Comparison of ENCODE assay signal across 1 cellular context in the genomic region with DNA sequence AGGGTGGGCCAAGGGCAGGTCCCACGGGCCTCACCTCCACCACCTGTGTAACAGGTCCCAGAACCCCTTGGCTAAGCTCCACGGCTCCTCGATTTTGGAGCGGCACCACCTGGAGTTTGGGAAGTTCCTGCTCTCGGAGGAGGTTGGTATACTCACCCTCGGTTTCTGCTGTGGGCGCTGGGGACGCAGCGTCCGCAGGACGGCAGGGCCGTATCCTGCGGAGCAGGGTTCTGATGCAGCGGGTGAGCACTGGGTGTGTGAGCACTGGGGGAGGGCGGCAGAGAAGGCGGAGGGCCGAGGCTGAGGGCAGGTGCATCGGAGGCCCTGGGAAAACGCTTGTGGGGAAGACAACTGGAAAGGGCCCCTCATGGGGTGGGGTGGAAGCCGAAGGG.
TF ChIP-seq lines count a peak whose summit lies in the region.

No MANE protein-coding gene starts in this region.

TF ChIP-seq in H1, 55 proteins besides CTCF, POLR2A, EP300 and RAD21:
- TF ChIP-seq CREB1 (IDR thresholded peaks at IDR 0.05) (no peak), RBBP5 (IDR thresholded peaks at IDR 0.05; ENCODE audit: borderline replicate concordance, low read depth, low read length) (no peak), CHD2 (IDR thresholded peaks at IDR 0.05; ENCODE audit: low read length) (no peak), RNF2 (IDR thresholded peaks at IDR 0.05; ENCODE audit: borderline replicate concordance, low read depth, low read length, missing control alignments, poor library complexity, severe bottlenecking) (no peak), RXRA (IDR thresholded peaks at IDR 0.05; ENCODE audit: insufficient read depth, low read depth, low read length) (no peak), POLR2AphosphoS5 (IDR thresholded peaks at IDR 0.05; ENCODE audit: low read depth, low read length) (no peak), GTF2F1 (IDR thresholded peaks at IDR 0.05; ENCODE audit: borderline replicate concordance, low read depth, low read length) (no peak), SRF (IDR thresholded peaks at IDR 0.05; ENCODE audit: low read depth, low read length) (no peak)
- TF ChIP-seq, protein P1, sequence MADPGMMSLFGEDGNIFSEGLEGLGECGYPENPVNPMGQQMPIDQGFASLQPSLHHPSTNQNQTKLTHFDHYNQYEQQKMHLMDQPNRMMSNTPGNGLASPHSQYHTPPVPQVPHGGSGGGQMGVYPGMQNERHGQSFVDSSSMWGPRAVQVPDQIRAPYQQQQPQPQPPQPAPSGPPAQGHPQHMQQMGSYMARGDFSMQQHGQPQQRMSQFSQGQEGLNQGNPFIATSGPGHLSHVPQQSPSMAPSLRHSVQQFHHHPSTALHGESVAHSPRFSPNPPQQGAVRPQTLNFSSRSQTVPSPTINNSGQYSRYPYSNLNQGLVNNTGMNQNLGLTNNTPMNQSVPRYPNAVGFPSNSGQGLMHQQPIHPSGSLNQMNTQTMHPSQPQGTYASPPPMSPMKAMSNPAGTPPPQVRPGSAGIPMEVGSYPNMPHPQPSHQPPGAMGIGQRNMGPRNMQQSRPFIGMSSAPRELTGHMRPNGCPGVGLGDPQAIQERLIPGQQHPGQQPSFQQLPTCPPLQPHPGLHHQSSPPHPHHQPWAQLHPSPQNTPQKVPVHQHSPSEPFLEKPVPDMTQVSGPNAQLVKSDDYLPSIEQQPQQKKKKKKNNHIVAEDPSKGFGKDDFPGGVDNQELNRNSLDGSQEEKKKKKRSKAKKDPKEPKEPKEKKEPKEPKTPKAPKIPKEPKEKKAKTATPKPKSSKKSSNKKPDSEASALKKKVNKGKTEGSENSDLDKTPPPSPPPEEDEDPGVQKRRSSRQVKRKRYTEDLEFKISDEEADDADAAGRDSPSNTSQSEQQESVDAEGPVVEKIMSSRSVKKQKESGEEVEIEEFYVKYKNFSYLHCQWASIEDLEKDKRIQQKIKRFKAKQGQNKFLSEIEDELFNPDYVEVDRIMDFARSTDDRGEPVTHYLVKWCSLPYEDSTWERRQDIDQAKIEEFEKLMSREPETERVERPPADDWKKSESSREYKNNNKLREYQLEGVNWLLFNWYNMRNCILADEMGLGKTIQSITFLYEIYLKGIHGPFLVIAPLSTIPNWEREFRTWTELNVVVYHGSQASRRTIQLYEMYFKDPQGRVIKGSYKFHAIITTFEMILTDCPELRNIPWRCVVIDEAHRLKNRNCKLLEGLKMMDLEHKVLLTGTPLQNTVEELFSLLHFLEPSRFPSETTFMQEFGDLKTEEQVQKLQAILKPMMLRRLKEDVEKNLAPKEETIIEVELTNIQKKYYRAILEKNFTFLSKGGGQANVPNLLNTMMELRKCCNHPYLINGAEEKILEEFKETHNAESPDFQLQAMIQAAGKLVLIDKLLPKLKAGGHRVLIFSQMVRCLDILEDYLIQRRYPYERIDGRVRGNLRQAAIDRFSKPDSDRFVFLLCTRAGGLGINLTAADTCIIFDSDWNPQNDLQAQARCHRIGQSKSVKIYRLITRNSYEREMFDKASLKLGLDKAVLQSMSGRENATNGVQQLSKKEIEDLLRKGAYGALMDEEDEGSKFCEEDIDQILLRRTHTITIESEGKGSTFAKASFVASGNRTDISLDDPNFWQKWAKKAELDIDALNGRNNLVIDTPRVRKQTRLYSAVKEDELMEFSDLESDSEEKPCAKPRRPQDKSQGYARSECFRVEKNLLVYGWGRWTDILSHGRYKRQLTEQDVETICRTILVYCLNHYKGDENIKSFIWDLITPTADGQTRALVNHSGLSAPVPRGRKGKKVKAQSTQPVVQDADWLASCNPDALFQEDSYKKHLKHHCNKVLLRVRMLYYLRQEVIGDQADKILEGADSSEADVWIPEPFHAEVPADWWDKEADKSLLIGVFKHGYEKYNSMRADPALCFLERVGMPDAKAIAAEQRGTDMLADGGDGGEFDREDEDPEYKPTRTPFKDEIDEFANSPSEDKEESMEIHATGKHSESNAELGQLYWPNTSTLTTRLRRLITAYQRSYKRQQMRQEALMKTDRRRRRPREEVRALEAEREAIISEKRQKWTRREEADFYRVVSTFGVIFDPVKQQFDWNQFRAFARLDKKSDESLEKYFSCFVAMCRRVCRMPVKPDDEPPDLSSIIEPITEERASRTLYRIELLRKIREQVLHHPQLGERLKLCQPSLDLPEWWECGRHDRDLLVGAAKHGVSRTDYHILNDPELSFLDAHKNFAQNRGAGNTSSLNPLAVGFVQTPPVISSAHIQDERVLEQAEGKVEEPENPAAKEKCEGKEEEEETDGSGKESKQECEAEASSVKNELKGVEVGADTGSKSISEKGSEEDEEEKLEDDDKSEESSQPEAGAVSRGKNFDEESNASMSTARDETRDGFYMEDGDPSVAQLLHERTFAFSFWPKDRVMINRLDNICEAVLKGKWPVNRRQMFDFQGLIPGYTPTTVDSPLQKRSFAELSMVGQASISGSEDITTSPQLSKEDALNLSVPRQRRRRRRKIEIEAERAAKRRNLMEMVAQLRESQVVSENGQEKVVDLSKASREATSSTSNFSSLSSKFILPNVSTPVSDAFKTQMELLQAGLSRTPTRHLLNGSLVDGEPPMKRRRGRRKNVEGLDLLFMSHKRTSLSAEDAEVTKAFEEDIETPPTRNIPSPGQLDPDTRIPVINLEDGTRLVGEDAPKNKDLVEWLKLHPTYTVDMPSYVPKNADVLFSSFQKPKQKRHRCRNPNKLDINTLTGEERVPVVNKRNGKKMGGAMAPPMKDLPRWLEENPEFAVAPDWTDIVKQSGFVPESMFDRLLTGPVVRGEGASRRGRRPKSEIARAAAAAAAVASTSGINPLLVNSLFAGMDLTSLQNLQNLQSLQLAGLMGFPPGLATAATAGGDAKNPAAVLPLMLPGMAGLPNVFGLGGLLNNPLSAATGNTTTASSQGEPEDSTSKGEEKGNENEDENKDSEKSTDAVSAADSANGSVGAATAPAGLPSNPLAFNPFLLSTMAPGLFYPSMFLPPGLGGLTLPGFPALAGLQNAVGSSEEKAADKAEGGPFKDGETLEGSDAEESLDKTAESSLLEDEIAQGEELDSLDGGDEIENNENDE (IDR thresholded peaks at IDR 0.05; ENCODE audit: insufficient replicate concordance, low read length), result no peak
TF ChIP-seq in H1: peak in this region for 0.
